15 cellular contexts compared by ENCODE assay signal in the genomic region with DNA sequence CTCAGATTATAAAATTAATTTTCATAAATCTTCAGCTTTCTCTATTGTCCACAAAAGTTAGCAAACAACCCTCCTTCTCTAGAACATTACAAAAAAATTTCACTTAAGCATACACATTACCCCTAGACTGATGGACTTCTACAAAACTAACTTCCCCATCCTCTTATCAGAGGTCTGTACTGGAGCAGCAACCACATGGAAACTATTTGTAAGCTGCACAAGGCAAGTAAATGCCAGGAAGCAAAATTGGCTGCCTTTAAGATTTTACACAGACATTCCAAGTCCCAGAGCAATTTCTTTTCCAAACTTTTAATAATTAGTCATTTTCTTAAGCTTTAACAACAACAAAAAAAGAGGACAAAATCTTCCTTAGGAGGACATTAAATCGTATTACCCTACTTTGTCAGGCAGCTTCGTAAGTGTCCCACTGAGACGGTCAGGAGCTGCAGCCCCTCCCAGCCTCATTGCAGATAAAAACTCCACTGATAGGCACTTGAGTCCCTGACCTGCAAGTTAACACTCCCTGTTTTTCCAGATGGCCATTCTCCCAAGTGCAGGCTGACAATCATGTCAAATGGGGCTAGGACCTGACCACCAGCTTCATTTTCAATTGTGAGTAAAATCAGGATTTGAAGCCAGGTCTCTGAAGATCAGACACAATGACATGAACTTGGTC.
DNase-seq lines count a peak whose midpoint lies in the region; ATAC-seq, FAIRE-seq and TF ChIP-seq lines count a peak whose summit lies in the region.
"Had no signal": no experiment of that assay in that cellular context is flagged by ENCODE, and none has a peak within 500 bp of the region (broad histone marks: within the 10 kb centered on the region; RNA-seq: fewer than 3 reads in every experiment).

No MANE protein-coding gene starts in this region.

- H3K4me1 Mint-ChIP-seq in type B pancreatic cell (ENCODE audit: unreplicated experiment): peaks cover 33% of the 10 kb centered on the region
- H3K4me1 Mint-ChIP-seq: activated naive CD8-positive, alpha-beta T cell treated with anti-CD3 and anti-CD28 coated beads, Interleukin-2, amount 50 U/mL, for 24 hours; stimulated activated effector memory CD8-positive, alpha-beta T cell treated with anti-CD3 and anti-CD28 coated beads, Interleukin-12 subunit alpha, Interleukin-12 subunit beta, amount 100 ng/mL, for 72 hours had no signal

- no peaks in the 10 kb centered on the region; a peak in 1 of 5 replicates for H3K4me1 ChIP-seq in K562 (replicated peaks in 1 of 2; ENCODE audit: control insufficient read depth in 2 of 2, insufficient read depth in 2 of 2, low read length in 2 of 2)
- peaks cover 36% of the 10 kb centered on the region for H3K4me1 ChIP-seq in iPS-18a (ENCODE audit: control insufficient read depth, low read depth, low read length)
- H3K4me1 ChIP-seq: vagina had no signal

- CTCF ChIA-PET in K562 (lab: Yijun Ruan, JAX; ENCODE audit: low intra/inter-chr PET ratio): no interaction called here

- no peak for TF ChIP-seq RAD21 in K562 (CRISPR knock-in tag; conservative IDR thresholded peaks at IDR 0.05 in 1 of 2, IDR thresholded peaks at IDR 0.05 in 1 of 2)

- intact Hi-C loops in K562 (cut with micrococcal nuclease): no loop called here

- peak overlapping the region; percentile 40 for H3K4me3 Mint-ChIP-seq in type B pancreatic cell
- H3K4me3 Mint-ChIP-seq: activated naive CD8-positive, alpha-beta T cell treated with anti-CD3 and anti-CD28 coated beads, Interleukin-2, amount 50 U/mL, for 24 hours; dendritic cell treated with granulocyte-macrophage colony-stimulating factor and Interleukin-4, amounts not matched to agents 40 ng/mL and 50 ng/mL, for 4 days; stimulated activated effector memory CD8-positive, alpha-beta T cell treated with anti-CD3 and anti-CD28 coated beads, Interleukin-12 subunit alpha, Interleukin-12 subunit beta, amount 100 ng/mL, for 72 hours had no signal

- no peaks in the 10 kb centered on the region for H3K79me2 ChIP-seq in K562 (ENCODE audit: control insufficient read depth, insufficient read depth, low read length)

- no peak for TF ChIP-seq EP300 in K562 (IDR thresholded peaks at IDR 0.05; ENCODE audit: low read length)

- ATAC-seq in K562: no peak
- ATAC-seq: activated naive CD8-positive, alpha-beta T cell treated with anti-CD3 and anti-CD28 coated beads, Interleukin-2, amount 50 U/mL, for 24 hours; stimulated activated effector memory CD8-positive, alpha-beta T cell treated with anti-CD3 and anti-CD28 coated beads, Interleukin-12 subunit alpha, Interleukin-12 subunit beta, amount 100 ng/mL, for 72 hours had no signal

- no peaks in the 10 kb centered on the region for H3K9me3 Mint-ChIP-seq in type B pancreatic cell
- H3K9me3 Mint-ChIP-seq: activated naive CD8-positive, alpha-beta T cell treated with anti-CD3 and anti-CD28 coated beads, Interleukin-2, amount 50 U/mL, for 24 hours; dendritic cell treated with granulocyte-macrophage colony-stimulating factor and Interleukin-4, amounts not matched to agents 40 ng/mL and 50 ng/mL, for 4 days; stimulated activated effector memory CD8-positive, alpha-beta T cell treated with anti-CD3 and anti-CD28 coated beads, Interleukin-12 subunit alpha, Interleukin-12 subunit beta, amount 100 ng/mL, for 72 hours had no signal

- H3K4me2 ChIP-seq in K562 (ENCODE audit: insufficient read depth, low read length): no peak overlapping the region

- no peaks in the 10 kb centered on the region; a peak in 2 of 5 replicates for H3K27me3 ChIP-seq in K562 (ENCODE audit: control insufficient read depth in 2 of 2, insufficient read depth in 2 of 2, low read length in 2 of 2)
- no peaks in the 10 kb centered on the region for H3K27me3 ChIP-seq in iPS-18a (ENCODE audit: control insufficient read depth, insufficient read depth, low read length)
- H3K27me3 ChIP-seq in MG63: no peaks in the 10 kb centered on the region; the same call in 1 of the 2 replicates
- H3K27me3 ChIP-seq: vagina had no signal

- 0% methylated on average over 3 of the region's 3 CpGs for WGBS in K562 (ENCODE audit: insufficient coverage, low coverage, missing lambda C conversion rate)

- H3K27ac ChIP-seq in SK-N-MC (no peak overlapping the region), K562 (ENCODE audit: extremely low read depth, low read depth, low read length) (no peak overlapping the region), iPS-18a (ENCODE audit: low read length) (no peak overlapping the region)
- H3K27ac ChIP-seq: vagina had no signal

- peak overlapping the region; percentile 57 for H3K4me3 ChIP-seq in SK-N-MC
- H3K4me3 ChIP-seq in K562: no peak overlapping the region
- H3K4me3 ChIP-seq in iPS-18a (ENCODE audit: low read length): no peak overlapping the region
- no peak overlapping the region for H3K4me3 ChIP-seq in MG63
- H3K4me3 ChIP-seq: vagina had no signal

- BruUV-seq in K562 (replicated peaks; lab: Mats Ljungman, UMichigan): no TSS peak

- H2AFZ ChIP-seq in K562 (ENCODE audit: low read depth, low read length): no peak overlapping the region

- peaks cover 5% of the 10 kb centered on the region for H3K27me3 Mint-ChIP-seq in type B pancreatic cell
- H3K27me3 Mint-ChIP-seq: dendritic cell treated with granulocyte-macrophage colony-stimulating factor and Interleukin-4, amounts not matched to agents 40 ng/mL and 50 ng/mL, for 4 days had no signal

- H3K9me3 ChIP-seq in SK-N-MC (ENCODE audit: low read depth, low read length): no peaks in the 10 kb centered on the region
- H3K9me3 ChIP-seq in K562 (replicated peaks; ENCODE audit: control insufficient read depth, insufficient read depth, low read depth, low read length): no peaks in the 10 kb centered on the region
- no peaks in the 10 kb centered on the region for H3K9me3 ChIP-seq in iPS-18a (ENCODE audit: control insufficient read depth, low read depth, low read length)
- H3K9me3 ChIP-seq in MG63: no peaks in the 10 kb centered on the region
- H3K9me3 ChIP-seq: vagina had no signal

- POLR2A ChIA-PET in K562 (lab: Yijun Ruan, JAX): interaction anchor here (0.7 to 1.0 kb wide), 3 partner anchors 9 to 180 kb away, joined by 3 to 4 read pairs (median 3); no protein-coding TSS in a partner anchor

- TF ChIP-seq POLR2A in K562 (conservative IDR thresholded peaks at IDR 0.05): no peak

- no peaks in the 10 kb centered on the region for H3K9me1 ChIP-seq in K562 (ENCODE audit: control insufficient read depth, insufficient read depth, low read length)

- FAIRE-seq in K562 (lab: Jason Lieb, UNC): no peak
- FAIRE-seq: GM12891, islet of Langerhans had no signal

- H4K20me1 ChIP-seq in K562 (replicated peaks; ENCODE audit: control insufficient read depth, insufficient read depth, low read length): no peaks in the 10 kb centered on the region

- in situ Hi-C loops in K562 (cut with MboI): no loop called here

- no peak overlapping the region for H3K27ac Mint-ChIP-seq in type B pancreatic cell
- H3K27ac Mint-ChIP-seq: activated naive CD8-positive, alpha-beta T cell treated with anti-CD3 and anti-CD28 coated beads, Interleukin-2, amount 50 U/mL, for 24 hours; dendritic cell treated with granulocyte-macrophage colony-stimulating factor and Interleukin-4, amounts not matched to agents 40 ng/mL and 50 ng/mL, for 4 days; stimulated activated effector memory CD8-positive, alpha-beta T cell treated with anti-CD3 and anti-CD28 coated beads, Interleukin-12 subunit alpha, Interleukin-12 subunit beta, amount 100 ng/mL, for 72 hours had no signal

- H3K36me3 ChIP-seq in SK-N-MC (ENCODE audit: insufficient read depth, low read length): no peaks in the 10 kb centered on the region
- no peaks in the 10 kb centered on the region for H3K36me3 ChIP-seq in K562 (ENCODE audit: control insufficient read depth, insufficient read depth, low read length)
- H3K36me3 ChIP-seq in iPS-18a (ENCODE audit: control insufficient read depth, low read depth, low read length): no peaks in the 10 kb centered on the region
- H3K36me3 ChIP-seq in MG63: no peaks in the 10 kb centered on the region
- H3K36me3 ChIP-seq: vagina had no signal

- no peak for DNase-seq in SK-N-MC (ENCODE audit: low read depth, low spot score)
- no peak for DNase-seq in K562 (ENCODE audit: extremely low read depth in 1 of 4, low spot score in 3 of 4)
- no peak for DNase-seq in type B pancreatic cell (ENCODE audit: extremely low spot score, unreplicated experiment)
- DNase-seq in MG63: no peak
- no peak for DNase-seq in pons (ENCODE audit: low spot score)
- no peak for DNase-seq in NCI-H1417 (lab: John Stamatoyannopoulos, UW)
- DNase-seq: activated naive CD8-positive, alpha-beta T cell treated with anti-CD3 and anti-CD28 coated beads, Interleukin-2, amount 50 U/mL, for 24 hours; NCI-H1105 treated with DMSO at 0.1 percent for 48 hours; stimulated activated CD4-positive, alpha-beta T cell treated with anti-CD3 and anti-CD28 coated beads, Interleukin-4, amount 100 ng/mL, for 4 hours had no signal

- H3K9ac ChIP-seq in SK-N-MC (ENCODE audit: insufficient read length) (no peak overlapping the region), K562 (ENCODE audit: insufficient read depth in 1 of 2, low read depth in 2 of 2, low read length in 2 of 2) (no peak overlapping the region), iPS-18a (ENCODE audit: low read length) (peak overlapping the region; percentile 3)

- TF ChIP-seq CTCF in K562 (IDR thresholded peaks at IDR 0.05 in 2 of 3, conservative IDR thresholded peaks at IDR 0.05 in 1 of 3; ENCODE audit: insufficient read depth in 2 of 3, low read depth in 1 of 3, low read length in 3 of 3): no peak
- TF ChIP-seq CTCF in type B pancreatic cell (conservative IDR thresholded peaks at IDR 0.05): no peak

- H3K36me3 Mint-ChIP-seq in type B pancreatic cell: no peaks in the 10 kb centered on the region
- H3K36me3 Mint-ChIP-seq: stimulated activated effector memory CD8-positive, alpha-beta T cell treated with anti-CD3 and anti-CD28 coated beads, Interleukin-12 subunit alpha, Interleukin-12 subunit beta, amount 100 ng/mL, for 72 hours had no signal

TF ChIP-seq in K562, 482 proteins besides CTCF, POLR2A, EP300 and RAD21 (continues in another document):
- TF ChIP-seq FOSL1 (tag; conservative IDR thresholded peaks at IDR 0.05): peak; percentile 36; the same call in 1 of the 2 replicates
- TF ChIP-seq, protein P1, sequence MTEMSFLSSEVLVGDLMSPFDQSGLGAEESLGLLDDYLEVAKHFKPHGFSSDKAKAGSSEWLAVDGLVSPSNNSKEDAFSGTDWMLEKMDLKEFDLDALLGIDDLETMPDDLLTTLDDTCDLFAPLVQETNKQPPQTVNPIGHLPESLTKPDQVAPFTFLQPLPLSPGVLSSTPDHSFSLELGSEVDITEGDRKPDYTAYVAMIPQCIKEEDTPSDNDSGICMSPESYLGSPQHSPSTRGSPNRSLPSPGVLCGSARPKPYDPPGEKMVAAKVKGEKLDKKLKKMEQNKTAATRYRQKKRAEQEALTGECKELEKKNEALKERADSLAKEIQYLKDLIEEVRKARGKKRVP (CRISPR knock-in tag; IDR thresholded peaks at IDR 0.05): no peak
- TF ChIP-seq, protein P2, sequence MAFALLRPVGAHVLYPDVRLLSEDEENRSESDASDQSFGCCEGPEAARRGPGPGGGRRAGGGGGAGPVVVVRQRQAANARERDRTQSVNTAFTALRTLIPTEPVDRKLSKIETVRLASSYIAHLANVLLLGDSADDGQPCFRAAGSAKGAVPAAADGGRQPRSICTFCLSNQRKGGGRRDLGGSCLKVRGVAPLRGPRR (CRISPR knock-in tag; IDR thresholded peaks at IDR 0.05): no peak
- TF ChIP-seq KDM4B (IDR thresholded peaks at IDR 0.05; ENCODE audit: borderline replicate concordance in 2 of 2, low read depth in 1 of 2): no peak
